ENCODE assay signal across 7 cellular contexts in the genomic region with DNA sequence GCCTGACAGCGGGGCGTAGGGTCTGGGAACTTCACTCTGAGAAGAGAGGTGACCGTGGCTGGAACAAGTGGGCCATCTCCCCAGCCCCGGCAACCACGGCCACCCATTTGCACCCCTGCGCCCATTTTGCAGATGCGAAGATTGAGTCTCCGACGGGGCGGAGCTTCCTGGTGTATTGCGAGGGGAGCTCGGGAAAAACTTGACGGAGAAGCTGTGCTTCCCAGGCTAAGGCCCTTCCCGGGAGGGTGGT. TPM values are rescaled to one million over a fixed set of nuclear protein-coding genes. Genes with fewer than 3 reads are reported as not detected.
DNase-seq lines count a peak whose midpoint lies in the region; ATAC-seq, FAIRE-seq and TF ChIP-seq lines count a peak whose summit lies in the region.

No MANE protein-coding gene starts in this region.

- peak overlapping the region; percentile 100 for H3K27ac Mint-ChIP-seq in T-helper 2 cell treated with Interferon-gamma antibody and Interleukin-4, amounts not matched to agents 5 μg/mL and 100 μg/mL, for 36 hours
- H3K27ac Mint-ChIP-seq in stimulated activated naive CD8-positive, alpha-beta T cell treated with anti-CD3 and anti-CD28 coated beads, Interleukin-15, amount 100 ng/mL, for 72 hours: peak overlapping the region; percentile 100

- H3K4me1 ChIP-seq in hepatocyte (ENCODE audit: insufficient read depth): peaks cover 11% of the 10 kb centered on the region

- H3K27me3 ChIP-seq in hepatocyte: no peaks in the 10 kb centered on the region

- H3K79me2 ChIP-seq in hepatocyte: peaks cover 18% of the 10 kb centered on the region

- H3K36me3 Mint-ChIP-seq in T-helper 2 cell treated with Interferon-gamma antibody and Interleukin-4, amounts not matched to agents 5 μg/mL and 100 μg/mL, for 36 hours (ENCODE audit: low read depth): peaks cover 16% of the 10 kb centered on the region

- no peaks in the 10 kb centered on the region for H4K20me1 ChIP-seq in hepatocyte (ENCODE audit: insufficient read depth, poor library complexity, severe bottlenecking)

- ATAC-seq in GM18858 (IDR thresholded peaks at IDR 0.05; ENCODE audit: unreplicated experiment) (peak; percentile 5), HG02885 (IDR thresholded peaks at IDR 0.05; ENCODE audit: poor library complexity, unreplicated experiment) (peak; percentile 31), omental fat pad (ENCODE audit: low FRiP score) (no peak)
- peak; percentile 13 for ATAC-seq in stimulated activated naive CD8-positive, alpha-beta T cell treated with anti-CD3 and anti-CD28 coated beads, Interleukin-15, amount 100 ng/mL, for 72 hours

- no peaks in the 10 kb centered on the region for H3K36me3 ChIP-seq in hepatocyte (replicated peaks; ENCODE audit: insufficient read depth, low read depth)

- TF ChIP-seq CTCF in hepatocyte (IDR thresholded peaks at IDR 0.05; ENCODE audit: poor library complexity) (no peak), omental fat pad (IDR thresholded peaks at IDR 0.05) (no peak)

- peak overlapping the region; percentile 34 for H2AFZ ChIP-seq in hepatocyte

- H3K9me3 Mint-ChIP-seq in T-helper 2 cell treated with Interferon-gamma antibody and Interleukin-4, amounts not matched to agents 5 μg/mL and 100 μg/mL, for 36 hours: no peaks in the 10 kb centered on the region
- H3K9me3 Mint-ChIP-seq in stimulated activated naive CD8-positive, alpha-beta T cell treated with anti-CD3 and anti-CD28 coated beads, Interleukin-15, amount 100 ng/mL, for 72 hours: no peaks in the 10 kb centered on the region

- DNase-seq in T-helper 2 cell treated with Interferon-gamma antibody and Interleukin-4, amounts not matched to agents 5 μg/mL and 100 μg/mL, for 36 hours (ENCODE audit: low spot score): no peak
- DNase-seq in hepatocyte (ENCODE audit: low spot score) (no peak), HTR-8/SVneo (ENCODE audit: insufficient read length, low spot score) (no peak), omental fat pad (ENCODE audit: low spot score) (no peak)
- no peak for DNase-seq in stimulated activated naive CD8-positive, alpha-beta T cell treated with anti-CD3 and anti-CD28 coated beads, Interleukin-15, amount 100 ng/mL, for 72 hours

- H3K9me3 ChIP-seq in hepatocyte (ENCODE audit: low read depth): no peaks in the 10 kb centered on the region

- peak overlapping the region; percentile 90 for H3K4me2 ChIP-seq in hepatocyte

- H3K4me3 Mint-ChIP-seq in T-helper 2 cell treated with Interferon-gamma antibody and Interleukin-4, amounts not matched to agents 5 μg/mL and 100 μg/mL, for 36 hours: peak overlapping the region; percentile 97
- peak overlapping the region; percentile 91 to 99 for H3K4me3 Mint-ChIP-seq in stimulated activated naive CD8-positive, alpha-beta T cell treated with anti-CD3 and anti-CD28 coated beads, Interleukin-15, amount 100 ng/mL, for 72 hours

- H3K4me3 ChIP-seq in hepatocyte: peak overlapping the region; percentile 34

- 28% methylated on average over 14 of the region's 14 CpGs for WGBS in hepatocyte (ENCODE audit: low lambda C conversion rate, missing lambda C conversion rate)

- H3K27me3 Mint-ChIP-seq in T-helper 2 cell treated with Interferon-gamma antibody and Interleukin-4, amounts not matched to agents 5 μg/mL and 100 μg/mL, for 36 hours (ENCODE audit: low read depth): peaks cover 8% of the 10 kb centered on the region
- no peaks in the 10 kb centered on the region for H3K27me3 Mint-ChIP-seq in stimulated activated naive CD8-positive, alpha-beta T cell treated with anti-CD3 and anti-CD28 coated beads, Interleukin-15, amount 100 ng/mL, for 72 hours

- no peak for FAIRE-seq in HTR-8/SVneo (lab: Jason Lieb, UNC)

- H3K27ac ChIP-seq in hepatocyte: peak overlapping the region; percentile 100

- no peaks in the 10 kb centered on the region for H3K9me2 ChIP-seq in hepatocyte (replicated peaks; ENCODE audit: insufficient read depth)

- peaks cover 16% of the 10 kb centered on the region for H3K4me1 Mint-ChIP-seq in T-helper 2 cell treated with Interferon-gamma antibody and Interleukin-4, amounts not matched to agents 5 μg/mL and 100 μg/mL, for 36 hours (ENCODE audit: low read depth)
- peaks cover 27% of the 10 kb centered on the region for H3K4me1 Mint-ChIP-seq in stimulated activated naive CD8-positive, alpha-beta T cell treated with anti-CD3 and anti-CD28 coated beads, Interleukin-15, amount 100 ng/mL, for 72 hours

RNA-seq across cellular contexts. Expression of a gene that starts 0.7 kb away (rescaled TPM):
- total RNA-seq in hepatocyte (10.8 and 14.9 TPM in 2 replicates), omental fat pad (10 to 100 TPM; 14.5 to 29.1 (median 19.7) TPM)
- 12.6 and 23.7 TPM in 2 replicates for polyA plus RNA-seq in hepatocyte

RNA-seq across cellular contexts. Expression of a gene that starts 36.9 kb away (rescaled TPM):
- total RNA-seq in hepatocyte: 9.7 and 11.8 TPM in 2 replicates
- polyA plus RNA-seq in hepatocyte: 26.0 and 32.4 TPM in 2 replicates
- 10 to 100 TPM; 18.8 to 36.9 (median 25.8) TPM for total RNA-seq in omental fat pad

RNA-seq across cellular contexts. Expression of a gene that starts 37.4 kb away (rescaled TPM):
- total RNA-seq in hepatocyte (1.3 and 2.6 TPM in 2 replicates), omental fat pad (10 to 100 TPM in 2 of 4 donors, 1 to 10 TPM in 1, under 1 TPM in 1; 0.84 to 90.4 (median 13.7) TPM)
- 4.8 and 7.7 TPM in 2 replicates for polyA plus RNA-seq in hepatocyte

RNA-seq across cellular contexts. Expression of a gene that starts 57.7 kb away (rescaled TPM):
- total RNA-seq in hepatocyte (0.57 TPM in 1 of 2 replicates, not detected in the other), omental fat pad (under 1 TPM in 1 of 4 donors, not detected in 3; 0.19 TPM)
- 3.1 and 4.3 TPM in 2 replicates for polyA plus RNA-seq in hepatocyte

RNA-seq across cellular contexts. Expression of a gene that starts 59.4 kb away (rescaled TPM):
- total RNA-seq in hepatocyte (144 and 176 TPM in 2 replicates), omental fat pad (1,000 to 10,000 TPM in 1 of 4 donors, 100 to 1,000 TPM in 3; 215 to 1,101 (median 301) TPM)
- polyA plus RNA-seq in hepatocyte: 623 and 823 TPM in 2 replicates
